In the genomic region with DNA sequence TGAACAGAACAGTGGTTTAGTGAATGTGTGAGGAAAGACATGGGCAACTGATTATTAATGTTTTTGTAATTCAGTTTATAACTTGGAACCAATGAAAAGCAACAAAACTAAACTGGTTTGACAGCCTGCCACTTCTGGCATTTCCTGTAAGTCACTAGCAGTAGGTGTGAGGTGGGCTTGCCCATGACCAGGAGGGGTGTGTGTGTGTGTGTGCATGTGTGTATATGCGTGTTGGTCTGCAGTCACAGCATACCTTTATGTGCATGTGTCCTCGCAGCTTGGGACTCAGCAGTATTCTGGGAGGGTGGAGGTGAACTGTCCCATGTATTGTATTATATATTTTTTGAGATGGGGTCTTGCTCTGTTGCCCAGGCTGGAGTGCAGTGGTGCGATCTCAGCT, we compare ENCODE assay signal across 3 cellular contexts.
TF ChIP-seq lines count a peak whose summit lies in the region.

No MANE protein-coding gene starts in this region.

TF ChIP-seq in HepG2, 621 proteins besides CTCF, POLR2A, EP300 and RAD21:
- TF ChIP-seq, protein P1, sequence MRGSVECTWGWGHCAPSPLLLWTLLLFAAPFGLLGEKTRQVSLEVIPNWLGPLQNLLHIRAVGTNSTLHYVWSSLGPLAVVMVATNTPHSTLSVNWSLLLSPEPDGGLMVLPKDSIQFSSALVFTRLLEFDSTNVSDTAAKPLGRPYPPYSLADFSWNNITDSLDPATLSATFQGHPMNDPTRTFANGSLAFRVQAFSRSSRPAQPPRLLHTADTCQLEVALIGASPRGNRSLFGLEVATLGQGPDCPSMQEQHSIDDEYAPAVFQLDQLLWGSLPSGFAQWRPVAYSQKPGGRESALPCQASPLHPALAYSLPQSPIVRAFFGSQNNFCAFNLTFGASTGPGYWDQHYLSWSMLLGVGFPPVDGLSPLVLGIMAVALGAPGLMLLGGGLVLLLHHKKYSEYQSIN (CRISPR knock-in tag; IDR thresholded peaks at IDR 0.05; ENCODE audit: borderline replicate concordance), result no peak
- peak; percentile 39; the same call in 1 of the 2 replicates for TF ChIP-seq ZNF121 (CRISPR knock-in tag; IDR thresholded peaks at IDR 0.05)
- TF ChIP-seq PITX1 (CRISPR knock-in tag; IDR thresholded peaks at IDR 0.05), result no peak
TF ChIP-seq in HepG2: peak in this region for 1.

TF ChIP-seq in IMR-90, 13 proteins besides CTCF, POLR2A, EP300 and RAD21:
- TF ChIP-seq MXI1 (IDR thresholded peaks at IDR 0.05; ENCODE audit: borderline replicate concordance, low read depth, low read length) (no peak), NFE2L2 (IDR thresholded peaks at IDR 0.05; ENCODE audit: low read depth, low read length) (no peak), RCOR1 (IDR thresholded peaks at IDR 0.05; ENCODE audit: insufficient replicate concordance, low read length) (no peak), CHD1 (IDR thresholded peaks at IDR 0.05; ENCODE audit: low read depth, low read length) (no peak), FOS (IDR thresholded peaks at IDR 0.05; ENCODE audit: low read depth, low read length) (no peak), MAZ (IDR thresholded peaks at IDR 0.05; ENCODE audit: borderline replicate concordance, low read depth, low read length) (no peak), CEBPB (IDR thresholded peaks at IDR 0.05; ENCODE audit: low read depth, low read length) (no peak), BHLHE40 (IDR thresholded peaks at IDR 0.05; ENCODE audit: low read depth, low read length) (no peak), RFX5 (IDR thresholded peaks at IDR 0.05; ENCODE audit: low read depth, low read length) (no peak), MAFK (IDR thresholded peaks at IDR 0.05; ENCODE audit: low read depth, low read length) (no peak), SMC3 (IDR thresholded peaks at IDR 0.05; ENCODE audit: low read depth, low read length) (no peak)
- TF ChIP-seq, protein P2, sequence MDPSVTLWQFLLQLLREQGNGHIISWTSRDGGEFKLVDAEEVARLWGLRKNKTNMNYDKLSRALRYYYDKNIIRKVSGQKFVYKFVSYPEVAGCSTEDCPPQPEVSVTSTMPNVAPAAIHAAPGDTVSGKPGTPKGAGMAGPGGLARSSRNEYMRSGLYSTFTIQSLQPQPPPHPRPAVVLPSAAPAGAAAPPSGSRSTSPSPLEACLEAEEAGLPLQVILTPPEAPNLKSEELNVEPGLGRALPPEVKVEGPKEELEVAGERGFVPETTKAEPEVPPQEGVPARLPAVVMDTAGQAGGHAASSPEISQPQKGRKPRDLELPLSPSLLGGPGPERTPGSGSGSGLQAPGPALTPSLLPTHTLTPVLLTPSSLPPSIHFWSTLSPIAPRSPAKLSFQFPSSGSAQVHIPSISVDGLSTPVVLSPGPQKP (IDR thresholded peaks at IDR 0.05; ENCODE audit: borderline replicate concordance, low read depth, low read length), result no peak
- TF ChIP-seq, protein P3, sequence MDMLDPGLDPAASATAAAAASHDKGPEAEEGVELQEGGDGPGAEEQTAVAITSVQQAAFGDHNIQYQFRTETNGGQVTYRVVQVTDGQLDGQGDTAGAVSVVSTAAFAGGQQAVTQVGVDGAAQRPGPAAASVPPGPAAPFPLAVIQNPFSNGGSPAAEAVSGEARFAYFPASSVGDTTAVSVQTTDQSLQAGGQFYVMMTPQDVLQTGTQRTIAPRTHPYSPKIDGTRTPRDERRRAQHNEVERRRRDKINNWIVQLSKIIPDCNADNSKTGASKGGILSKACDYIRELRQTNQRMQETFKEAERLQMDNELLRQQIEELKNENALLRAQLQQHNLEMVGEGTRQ (IDR thresholded peaks at IDR 0.05; ENCODE audit: low read depth, low read length), result no peak

TF ChIP-seq in K562, 482 proteins besides CTCF, POLR2A, EP300 and RAD21:
- TF ChIP-seq, protein P4, sequence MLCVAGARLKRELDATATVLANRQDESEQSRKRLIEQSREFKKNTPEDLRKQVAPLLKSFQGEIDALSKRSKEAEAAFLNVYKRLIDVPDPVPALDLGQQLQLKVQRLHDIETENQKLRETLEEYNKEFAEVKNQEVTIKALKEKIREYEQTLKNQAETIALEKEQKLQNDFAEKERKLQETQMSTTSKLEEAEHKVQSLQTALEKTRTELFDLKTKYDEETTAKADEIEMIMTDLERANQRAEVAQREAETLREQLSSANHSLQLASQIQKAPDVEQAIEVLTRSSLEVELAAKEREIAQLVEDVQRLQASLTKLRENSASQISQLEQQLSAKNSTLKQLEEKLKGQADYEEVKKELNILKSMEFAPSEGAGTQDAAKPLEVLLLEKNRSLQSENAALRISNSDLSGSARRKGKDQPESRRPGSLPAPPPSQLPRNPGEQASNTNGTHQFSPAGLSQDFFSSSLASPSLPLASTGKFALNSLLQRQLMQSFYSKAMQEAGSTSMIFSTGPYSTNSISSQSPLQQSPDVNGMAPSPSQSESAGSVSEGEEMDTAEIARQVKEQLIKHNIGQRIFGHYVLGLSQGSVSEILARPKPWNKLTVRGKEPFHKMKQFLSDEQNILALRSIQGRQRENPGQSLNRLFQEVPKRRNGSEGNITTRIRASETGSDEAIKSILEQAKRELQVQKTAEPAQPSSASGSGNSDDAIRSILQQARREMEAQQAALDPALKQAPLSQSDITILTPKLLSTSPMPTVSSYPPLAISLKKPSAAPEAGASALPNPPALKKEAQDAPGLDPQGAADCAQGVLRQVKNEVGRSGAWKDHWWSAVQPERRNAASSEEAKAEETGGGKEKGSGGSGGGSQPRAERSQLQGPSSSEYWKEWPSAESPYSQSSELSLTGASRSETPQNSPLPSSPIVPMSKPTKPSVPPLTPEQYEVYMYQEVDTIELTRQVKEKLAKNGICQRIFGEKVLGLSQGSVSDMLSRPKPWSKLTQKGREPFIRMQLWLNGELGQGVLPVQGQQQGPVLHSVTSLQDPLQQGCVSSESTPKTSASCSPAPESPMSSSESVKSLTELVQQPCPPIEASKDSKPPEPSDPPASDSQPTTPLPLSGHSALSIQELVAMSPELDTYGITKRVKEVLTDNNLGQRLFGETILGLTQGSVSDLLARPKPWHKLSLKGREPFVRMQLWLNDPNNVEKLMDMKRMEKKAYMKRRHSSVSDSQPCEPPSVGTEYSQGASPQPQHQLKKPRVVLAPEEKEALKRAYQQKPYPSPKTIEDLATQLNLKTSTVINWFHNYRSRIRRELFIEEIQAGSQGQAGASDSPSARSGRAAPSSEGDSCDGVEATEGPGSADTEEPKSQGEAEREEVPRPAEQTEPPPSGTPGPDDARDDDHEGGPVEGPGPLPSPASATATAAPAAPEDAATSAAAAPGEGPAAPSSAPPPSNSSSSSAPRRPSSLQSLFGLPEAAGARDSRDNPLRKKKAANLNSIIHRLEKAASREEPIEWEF (CRISPR knock-in tag; IDR thresholded peaks at IDR 0.05), result no peak
- TF ChIP-seq, protein P5, sequence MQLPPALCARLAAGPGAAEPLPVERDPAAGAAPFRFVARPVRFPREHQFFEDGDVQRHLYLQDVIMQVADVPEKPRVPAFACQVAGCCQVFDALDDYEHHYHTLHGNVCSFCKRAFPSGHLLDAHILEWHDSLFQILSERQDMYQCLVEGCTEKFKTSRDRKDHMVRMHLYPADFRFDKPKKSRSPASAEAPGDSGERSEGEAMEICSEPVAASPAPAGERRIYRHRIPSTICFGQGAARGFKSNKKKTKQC (CRISPR knock-in tag; IDR thresholded peaks at IDR 0.05), result no peak
- TF ChIP-seq RFX1 (IDR thresholded peaks at IDR 0.05) (no peak), FIP1L1 (IDR thresholded peaks at IDR 0.05; ENCODE audit: low read depth, low read length, poor library complexity, severe bottlenecking) (no peak), NFE2L1 (tag; IDR thresholded peaks at IDR 0.05; ENCODE audit: borderline replicate concordance, low read depth) (no peak)
- TF ChIP-seq, protein P6, sequence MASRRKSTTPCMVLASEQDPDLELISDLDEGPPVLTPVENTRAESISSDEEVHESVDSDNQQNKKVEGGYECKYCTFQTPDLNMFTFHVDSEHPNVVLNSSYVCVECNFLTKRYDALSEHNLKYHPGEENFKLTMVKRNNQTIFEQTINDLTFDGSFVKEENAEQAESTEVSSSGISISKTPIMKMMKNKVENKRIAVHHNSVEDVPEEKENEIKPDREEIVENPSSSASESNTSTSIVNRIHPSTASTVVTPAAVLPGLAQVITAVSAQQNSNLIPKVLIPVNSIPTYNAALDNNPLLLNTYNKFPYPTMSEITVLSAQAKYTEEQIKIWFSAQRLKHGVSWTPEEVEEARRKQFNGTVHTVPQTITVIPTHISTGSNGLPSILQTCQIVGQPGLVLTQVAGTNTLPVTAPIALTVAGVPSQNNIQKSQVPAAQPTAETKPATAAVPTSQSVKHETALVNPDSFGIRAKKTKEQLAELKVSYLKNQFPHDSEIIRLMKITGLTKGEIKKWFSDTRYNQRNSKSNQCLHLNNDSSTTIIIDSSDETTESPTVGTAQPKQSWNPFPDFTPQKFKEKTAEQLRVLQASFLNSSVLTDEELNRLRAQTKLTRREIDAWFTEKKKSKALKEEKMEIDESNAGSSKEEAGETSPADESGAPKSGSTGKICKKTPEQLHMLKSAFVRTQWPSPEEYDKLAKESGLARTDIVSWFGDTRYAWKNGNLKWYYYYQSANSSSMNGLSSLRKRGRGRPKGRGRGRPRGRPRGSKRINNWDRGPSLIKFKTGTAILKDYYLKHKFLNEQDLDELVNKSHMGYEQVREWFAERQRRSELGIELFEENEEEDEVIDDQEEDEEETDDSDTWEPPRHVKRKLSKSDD (conservative IDR thresholded peaks at IDR 0.05; ENCODE audit: low read length), result no peak
- TF ChIP-seq, protein P7, sequence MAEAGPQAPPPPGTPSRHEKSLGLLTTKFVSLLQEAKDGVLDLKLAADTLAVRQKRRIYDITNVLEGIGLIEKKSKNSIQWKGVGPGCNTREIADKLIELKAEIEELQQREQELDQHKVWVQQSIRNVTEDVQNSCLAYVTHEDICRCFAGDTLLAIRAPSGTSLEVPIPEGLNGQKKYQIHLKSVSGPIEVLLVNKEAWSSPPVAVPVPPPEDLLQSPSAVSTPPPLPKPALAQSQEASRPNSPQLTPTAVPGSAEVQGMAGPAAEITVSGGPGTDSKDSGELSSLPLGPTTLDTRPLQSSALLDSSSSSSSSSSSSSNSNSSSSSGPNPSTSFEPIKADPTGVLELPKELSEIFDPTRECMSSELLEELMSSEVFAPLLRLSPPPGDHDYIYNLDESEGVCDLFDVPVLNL (CRISPR knock-in tag; IDR thresholded peaks at IDR 0.05; ENCODE audit: low read depth), result no peak
